ENCODE assay signal across 22 cellular contexts in genomic region chr7:23938230-23938629, GRCh38.
"Had no signal": no experiment of that assay in that cellular context is flagged by ENCODE, and none has a peak within 500 bp of the region (broad histone marks: within the 10 kb centered on the region; RNA-seq: fewer than 3 reads in every experiment).

No MANE protein-coding gene starts in this region.

- H3K27me3 ChIP-seq: ascending aorta had no signal

- DNase-seq: activated CD4-positive, alpha-beta memory T cell treated with anti-CD3 and anti-CD28 coated beads, Interleukin-2, amount 10 ng/mL, durations not matched to agents 7 days and 5 days; activated CD4-positive, alpha-beta T cell treated with anti-CD3 and anti-CD28 coated beads for 1 hour; activated CD4-positive, alpha-beta T cell treated with anti-CD3 and anti-CD28 coated beads, Interleukin-2, amount 50 U/mL, for 48 hours; activated CD4-positive, CD25-positive, alpha-beta regulatory T cell; activated CD8-positive, alpha-beta memory T cell treated with anti-CD3 and anti-CD28 coated beads for 24 hours; activated CD8-positive, alpha-beta memory T cell treated with anti-CD3 and anti-CD28 coated beads, Interleukin-2, amount 10 ng/mL, durations not matched to agents 7 days and 5 days; activated CD8-positive, alpha-beta memory T cell treated with anti-CD3 and anti-CD28 coated beads, Interleukin-2, amount 50 U/mL, for 48 hours; activated CD8-positive, alpha-beta T cell treated with anti-CD3 and anti-CD28 coated beads, Interleukin-2, amount 10 ng/mL, durations not matched to agents 7 days and 5 days; activated effector memory CD4-positive, alpha-beta T cell treated with Interleukin-2 at 50 U/mL for 16 hours; activated gamma-delta T cell; activated naive CD4-positive, alpha-beta T cell treated with anti-CD3 and anti-CD28 coated beads, Interleukin-2, amount 10 ng/mL, durations not matched to agents 7 days and 5 days; activated naive CD4-positive, alpha-beta T cell treated with Interleukin-2 at 50 U/mL for 16 hours; activated naive CD8-positive, alpha-beta T cell treated with anti-CD3 and anti-CD28 coated beads, Interleukin-2, amount 10 ng/mL, durations not matched to agents 7 days and 5 days; activated T-cell treated with anti-CD3 and anti-CD28 coated beads, Interleukin-2, amount 50 U/mL, for 24 hours; activated T-cell treated with anti-CD3 and anti-CD28 coated beads, Interleukin-2, amount 50 U/mL, for 48 hours; amygdala; anterior cingulate cortex; central memory CD4-positive, alpha-beta T cell; T-helper 17 cell had no signal

- H3K27ac ChIP-seq: ascending aorta, WERI-Rb-1 had no signal

- ATAC-seq: activated CD4-positive, CD25-positive, alpha-beta regulatory T cell treated with anti-CD3 and anti-CD28 coated beads, Interleukin-2, amount 50 U/mL, for 24 hours; activated CD8-positive, alpha-beta memory T cell treated with anti-CD3 and anti-CD28 coated beads, Interleukin-2, amount 10 ng/mL, durations not matched to agents 7 days and 5 days; activated CD8-positive, alpha-beta T cell treated with anti-CD3 and anti-CD28 coated beads, Interleukin-2, amount 10 ng/mL, durations not matched to agents 7 days and 5 days; T-helper 17 cell had no signal

- H3K4me1 ChIP-seq: ascending aorta had no signal

- H3K36me3 ChIP-seq: ascending aorta, WERI-Rb-1 had no signal

- H3K4me3 ChIP-seq: ascending aorta had no signal

- H3K9me3 ChIP-seq: ascending aorta had no signal
